In genomic region chr1:203625623-203626189, GRCh38 we compare ENCODE assay signal across 8 cellular contexts. TPM values are rescaled to one million over a fixed set of nuclear protein-coding genes. Genes with fewer than 3 reads are reported as not detected.
DNase-seq lines count a peak whose midpoint lies in the region; ATAC-seq, FAIRE-seq and TF ChIP-seq lines count a peak whose summit lies in the region.

No MANE protein-coding gene starts in this region.

- no peaks in the 10 kb centered on the region for H3K36me3 ChIP-seq in CD8-positive, alpha-beta T cell (ENCODE audit: insufficient read depth, low read length)
- H3K36me3 ChIP-seq in PC-9 (ENCODE audit: low read depth) (no peaks in the 10 kb centered on the region), heart left ventricle (no peaks in the 10 kb centered on the region)

- TF ChIP-seq CTCF in CD8-positive, alpha-beta T cell (IDR thresholded peaks at IDR 0.05) = peak; percentile 78
- TF ChIP-seq CTCF in PC-9 (conservative IDR thresholded peaks at IDR 0.05) (no peak; the same call in 1 of the 2 replicates), heart left ventricle (IDR thresholded peaks at IDR 0.05) (peak in 11 of 12 donors; percentile 28 to 70 (median 55))

- no peaks in the 10 kb centered on the region for H3K27me3 ChIP-seq in CD8-positive, alpha-beta T cell (ENCODE audit: insufficient read depth, low read length)
- H3K27me3 ChIP-seq in PC-9 (ENCODE audit: insufficient read depth, low read depth) (no peaks in the 10 kb centered on the region), heart left ventricle (no peaks in the 10 kb centered on the region)

- H3K9me3 Mint-ChIP-seq in CD8-positive, alpha-beta T cell = no peaks in the 10 kb centered on the region
- no peaks in the 10 kb centered on the region for H3K9me3 Mint-ChIP-seq in activated naive CD8-positive, alpha-beta T cell treated with anti-CD3 and anti-CD28 coated beads for 36 hours

- H3K27me3 Mint-ChIP-seq in CD8-positive, alpha-beta T cell (ENCODE audit: low read depth) = no peaks in the 10 kb centered on the region
- H3K27me3 Mint-ChIP-seq in activated naive CD8-positive, alpha-beta T cell treated with anti-CD3 and anti-CD28 coated beads for 36 hours = no peaks in the 10 kb centered on the region

- peaks cover 18% of the 10 kb centered on the region; the same call in 1 of the 2 replicates for H3F3A ChIP-seq in PC-9 (ENCODE audit: insufficient read depth, low read depth)

- peak overlapping the region; percentile 91 for H3K4me3 Mint-ChIP-seq in CD8-positive, alpha-beta T cell
- peak overlapping the region; percentile 84 for H3K4me3 Mint-ChIP-seq in activated naive CD8-positive, alpha-beta T cell treated with anti-CD3 and anti-CD28 coated beads for 36 hours

- H3K9me3 ChIP-seq in CD8-positive, alpha-beta T cell (ENCODE audit: low read length) = no peaks in the 10 kb centered on the region
- H3K9me3 ChIP-seq in PC-9 (ENCODE audit: insufficient read depth, low read depth) (no peaks in the 10 kb centered on the region), heart left ventricle (no peaks in the 10 kb centered on the region)

- peaks cover 38% of the 10 kb centered on the region for H3K79me2 ChIP-seq in PC-9 (ENCODE audit: low read depth)

- WGBS in heart left ventricle, 4 donors = 10 to 14% (median 10%) methylated on average over 7 of the region's 7 CpGs

- no peak overlapping the region for H2AFZ ChIP-seq in PC-9

- no TSS peak for BruUV-seq in PC-9 (replicated peaks; lab: Mats Ljungman, UMichigan)

- intact Hi-C loops in CD8-positive, alpha-beta T cell (cut with DNase I, micrococcal nuclease) = loop anchor here (1.0 to 10.0 kb wide), 16 partner anchors 18 to 503 kb away; partner anchors contain the start of genes LAX1 (in 2 of the 2), ZBED6 (in 1 of the 2) and ZC3H11A (in 1 of the 2)
- intact Hi-C loops in PC-9 (cut with micrococcal nuclease; ENCODE audit: unreplicated experiment) = loop anchor here (1.0 to 5.0 kb wide), 3 partner anchors 67 to 88 kb away; no protein-coding TSS in a partner anchor
- intact Hi-C loops in heart left ventricle (cut with DNase I) = loop anchor here (1.0 to 10.0 kb wide), 13 partner anchors 47 to 172 kb away; partner anchors contain the start of genes ZBED6 (in 1 of the 10) and ZC3H11A (in 1 of the 10)

- peak overlapping the region; percentile 58 for H3K27ac ChIP-seq in CD8-positive, alpha-beta T cell (ENCODE audit: low read depth, low read length)
- H3K27ac ChIP-seq in PC-9 = peak overlapping the region; percentile 62
- H3K27ac ChIP-seq in heart left ventricle = peak overlapping the region in 9 of 12 donors; percentile 87 to 97 (median 93)

- peaks cover 44% of the 10 kb centered on the region for H3K4me1 Mint-ChIP-seq in CD8-positive, alpha-beta T cell (ENCODE audit: low read depth)
- H3K4me1 Mint-ChIP-seq in activated naive CD8-positive, alpha-beta T cell treated with anti-CD3 and anti-CD28 coated beads for 36 hours = peaks cover 50% of the 10 kb centered on the region

- no peak for TF ChIP-seq POLR2A in heart left ventricle (IDR thresholded peaks at IDR 0.05)

- H3K27ac Mint-ChIP-seq in CD8-positive, alpha-beta T cell = peak overlapping the region; percentile 81
- peak overlapping the region; percentile 84 for H3K27ac Mint-ChIP-seq in activated naive CD8-positive, alpha-beta T cell treated with anti-CD3 and anti-CD28 coated beads for 36 hours

- H3K4me3 ChIP-seq in CD8-positive, alpha-beta T cell (ENCODE audit: low read depth, low read length) = peak overlapping the region; percentile 89
- H3K4me3 ChIP-seq in PC-9 (no peak overlapping the region; the same call in 1 of the 2 replicates), heart left ventricle (peak overlapping the region in 6 of 12 donors; percentile 0 to 83 (median 78))

- peak in 6 of 7 experiments; percentile 38 to 75 (median 64) for DNase-seq in CD8-positive, alpha-beta T cell
- DNase-seq in PC-9 (peak in 1 of 2 experiments; percentile 53), heart left ventricle (peak in 1 of 5 donors; percentile 33), putamen (ENCODE audit: low spot score) (peak; percentile 72), urothelium cell line (ENCODE audit: low spot score) (no peak)
- peak; percentile 38 for DNase-seq in activated naive CD8-positive, alpha-beta T cell treated with anti-CD3 and anti-CD28 coated beads for 36 hours

- H3K4me2 ChIP-seq in PC-9 = peak overlapping the region; percentile 95

- peak; percentile 63 for ATAC-seq in CD8-positive, alpha-beta T cell
- peak; percentile 46 for ATAC-seq in HG03354 (IDR thresholded peaks at IDR 0.05; ENCODE audit: poor library complexity, severe bottlenecking, unreplicated experiment)
- ATAC-seq in heart left ventricle = peak; percentile 19 to 52 (median 32)
- ATAC-seq in GM18909 (IDR thresholded peaks at IDR 0.05; ENCODE audit: poor library complexity, unreplicated experiment) = no peak

- no peaks in the 10 kb centered on the region for H4K20me1 ChIP-seq in PC-9 (ENCODE audit: insufficient read depth)

- peaks cover 19% of the 10 kb centered on the region for H3K36me3 Mint-ChIP-seq in CD8-positive, alpha-beta T cell
- no peaks in the 10 kb centered on the region for H3K36me3 Mint-ChIP-seq in activated naive CD8-positive, alpha-beta T cell treated with anti-CD3 and anti-CD28 coated beads for 36 hours

- no peaks in the 10 kb centered on the region for H3K9me2 ChIP-seq in PC-9 (ENCODE audit: insufficient read depth)

- peaks cover 41% of the 10 kb centered on the region for H3K4me1 ChIP-seq in CD8-positive, alpha-beta T cell (ENCODE audit: insufficient read depth, low read length)
- H3K4me1 ChIP-seq in PC-9 (replicated peaks; ENCODE audit: insufficient read depth) = peaks cover 35% of the 10 kb centered on the region
- H3K4me1 ChIP-seq in heart left ventricle = peaks cover 0 to 50% (median 22%) of the 10 kb centered on the region in 12 donors

- FAIRE-seq in urothelium cell line (lab: Jason Lieb, UNC) = no peak

- CTCF ChIA-PET in CD8-positive, alpha-beta T cell (lab: Charles Lee) = interaction anchor here (0.6 to 4.7 kb wide), 46 partner anchors 8 to 504 kb away, joined by 3 to 108 read pairs (median 4); partner anchors contain the start of gene LAX1
- CTCF ChIA-PET in PC-9 (lab: Charles Lee) = interaction anchor here (0.5 to 1.7 kb wide), 5 partner anchors 10 to 103 kb away, joined by 3 to 5 read pairs (median 3); no protein-coding TSS in a partner anchor

- POLR2A ChIA-PET in CD8-positive, alpha-beta T cell (lab: Charles Lee) = interaction anchor here (0.5 to 4.6 kb wide), 22 partner anchors 10 to 881 kb away, joined by 3 to 39 read pairs (median 5); partner anchors contain the start of gene LAX1
- POLR2A ChIA-PET in PC-9 (lab: Charles Lee; ENCODE audit: unreplicated experiment) = interaction anchor here (0.6 to 0.8 kb wide), 4 partner anchors 20 to 519 kb away, joined by 3 to 4 read pairs (median 4); no protein-coding TSS in a partner anchor

RNA-seq across cellular contexts. Expression of gene ATP2B4, which starts 0.9 kb away (rescaled TPM):
- total RNA-seq in CD8-positive, alpha-beta T cell = 10 to 100 TPM; 10.6 to 12.0 TPM
- total RNA-seq in PC-9 (2021) (31.2 and 39.7 TPM in 2 replicates), heart left ventricle (100 to 1,000 TPM in 8 of 9 donors, 10 to 100 TPM in 1; 87.0 to 253 (median 159) TPM)
- 1 to 10 TPM; 5.3 to 6.4 TPM for total RNA-seq in activated naive CD8-positive, alpha-beta T cell treated with anti-CD3 and anti-CD28 coated beads for 36 hours
- polyA plus RNA-seq in heart left ventricle = 100 to 1,000 TPM in 1 of 2 donors, 10 to 100 TPM in 1; 56.0 to 142 TPM
